ENCODE assay signal across 8 cellular contexts in the genomic region with DNA sequence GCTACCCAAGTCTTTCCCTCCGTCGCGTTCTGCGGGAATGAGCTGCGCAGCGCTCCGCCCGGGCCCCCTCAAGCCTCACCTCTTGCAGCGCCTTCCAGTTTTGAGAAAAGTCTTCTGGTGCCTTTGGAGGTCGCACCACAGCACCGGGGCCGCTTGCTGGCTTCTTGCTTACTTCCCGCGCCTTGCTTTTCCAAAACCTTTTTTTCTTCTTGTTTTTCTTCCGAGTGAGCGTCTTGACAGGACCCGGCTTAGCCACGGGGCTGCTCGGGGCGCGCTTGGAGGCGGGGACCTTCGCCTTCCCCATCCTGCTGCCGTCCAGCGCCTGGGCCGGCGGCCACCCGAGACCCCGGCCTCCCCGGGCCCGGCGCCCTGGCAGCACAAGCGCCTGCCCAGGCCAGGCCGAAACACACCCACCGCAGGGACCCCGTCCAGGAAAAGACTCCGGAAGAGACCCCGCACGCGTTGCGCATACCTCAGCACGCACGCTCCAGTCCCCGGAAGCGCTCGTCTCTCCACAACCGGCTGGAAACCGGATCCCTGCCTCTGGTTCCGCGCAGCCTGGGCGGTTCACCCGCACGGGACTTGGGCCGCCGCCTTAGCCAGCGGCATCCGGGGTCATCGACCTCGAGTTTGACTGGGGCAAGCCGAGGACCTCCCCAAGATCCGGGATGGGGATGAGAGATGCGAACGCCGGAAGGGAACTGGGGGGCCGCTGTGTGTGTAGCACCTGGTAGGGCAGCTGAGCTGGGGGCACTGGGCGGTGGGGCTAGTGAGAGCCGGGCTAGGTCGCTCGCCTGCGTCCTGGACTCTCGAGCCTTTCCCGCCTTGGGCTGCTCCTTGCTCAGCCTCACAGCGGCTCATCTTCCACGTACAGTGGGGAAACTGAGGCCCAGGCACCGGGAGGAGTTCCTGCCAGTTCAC. TPM values are rescaled to one million over a fixed set of nuclear protein-coding genes. Genes with fewer than 3 reads are reported as not detected.
DNase-seq lines count a peak whose midpoint lies in the region; ATAC-seq and TF ChIP-seq lines count a peak whose summit lies in the region.

A gene with protein sequence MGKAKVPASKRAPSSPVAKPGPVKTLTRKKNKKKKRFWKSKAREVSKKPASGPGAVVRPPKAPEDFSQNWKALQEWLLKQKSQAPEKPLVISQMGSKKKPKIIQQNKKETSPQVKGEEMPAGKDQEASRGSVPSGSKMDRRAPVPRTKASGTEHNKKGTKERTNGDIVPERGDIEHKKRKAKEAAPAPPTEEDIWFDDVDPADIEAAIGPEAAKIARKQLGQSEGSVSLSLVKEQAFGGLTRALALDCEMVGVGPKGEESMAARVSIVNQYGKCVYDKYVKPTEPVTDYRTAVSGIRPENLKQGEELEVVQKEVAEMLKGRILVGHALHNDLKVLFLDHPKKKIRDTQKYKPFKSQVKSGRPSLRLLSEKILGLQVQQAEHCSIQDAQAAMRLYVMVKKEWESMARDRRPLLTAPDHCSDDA (minus strand): TSS at position 470 of the 921 bp plus-strand sequence. CDS start 166 bp downstream, at position 304.

- peak within 1 kb of the TSS; percentile 84 for H3K4me3 ChIP-seq in ACC112 (ENCODE audit: low read depth, low read length)
- H3K4me3 ChIP-seq in kidney epithelial cell (ENCODE audit: low read depth, low read length): peak within 1 kb of the TSS; percentile 68

- H3K27me3 ChIP-seq in ACC112 (ENCODE audit: insufficient read depth, low read length) (no peaks in the 10 kb centered on the region), kidney epithelial cell (ENCODE audit: control insufficient read depth, insufficient read depth, low read length) (no peaks in the 10 kb centered on the region)

- ATAC-seq in GM18858 (IDR thresholded peaks at IDR 0.05; ENCODE audit: unreplicated experiment) (peak; percentile 46), HG03097 (IDR thresholded peaks at IDR 0.05; ENCODE audit: low FRiP score, unreplicated experiment) (peak; percentile 64)
- ATAC-seq in activated CD4-positive, CD25-positive, alpha-beta regulatory T cell treated with anti-CD3 and anti-CD28 coated beads, Interleukin-2, amount 50 U/mL, for 24 hours: peak; percentile 88 to 89
- peak; percentile 75 for ATAC-seq in central memory CD8-positive, alpha-beta T cell (replicated peaks; ENCODE audit: extremely low read depth, poor library complexity, severe bottlenecking)

- peak within 1 kb of the TSS; percentile 79 for H2AFZ ChIP-seq in ACC112 (ENCODE audit: low read length, unreplicated experiment)

- no peak for TF ChIP-seq CTCF in kidney epithelial cell (IDR thresholded peaks at IDR 0.05; ENCODE audit: insufficient read depth, low read length, poor library complexity, severe bottlenecking)

- peak within 1 kb of the TSS; percentile 61 for H3K27ac ChIP-seq in ACC112 (ENCODE audit: low read depth, low read length)

- peak within 1 kb of the TSS; percentile 86 for H3K4me3 Mint-ChIP-seq in central memory CD8-positive, alpha-beta T cell

- H3K36me3 Mint-ChIP-seq in central memory CD8-positive, alpha-beta T cell (ENCODE audit: insufficient read depth): peaks cover 19% of the 10 kb centered on the region

- DNase-seq in NCI-H345 treated with DMSO at 0.1 percent for 48 hours (lab: John Stamatoyannopoulos, UW; ENCODE audit: unreplicated experiment): peak; percentile 75
- peak; percentile 81 to 84 for DNase-seq in central memory CD8-positive, alpha-beta T cell (ENCODE audit: low spot score in 2 of 2)
- peak; percentile 41 for DNase-seq in kidney epithelial cell (ENCODE audit: low read depth)
- peak; percentile 93 for DNase-seq in stimulated activated CD4-positive, alpha-beta T cell treated with anti-CD3 and anti-CD28 coated beads, Interleukin-15, amount 100 ng/mL, for 24 hours

- peaks cover 12% of the 10 kb centered on the region for H3K4me1 ChIP-seq in ACC112 (ENCODE audit: control insufficient read depth, insufficient read depth, low read length, unreplicated experiment)

- no peaks in the 10 kb centered on the region for H3K9me3 Mint-ChIP-seq in central memory CD8-positive, alpha-beta T cell

- H3K4me1 Mint-ChIP-seq in central memory CD8-positive, alpha-beta T cell: peaks cover 57% of the 10 kb centered on the region

- H3K27me3 Mint-ChIP-seq in central memory CD8-positive, alpha-beta T cell: no peaks in the 10 kb centered on the region

- peaks cover 40% of the 10 kb centered on the region for H3K79me2 ChIP-seq in ACC112 (ENCODE audit: control insufficient read depth, insufficient read depth, low read length, unreplicated experiment)

- peak within 1 kb of the TSS; percentile 87 for H3K27ac Mint-ChIP-seq in central memory CD8-positive, alpha-beta T cell (ENCODE audit: low read depth)

- H3K36me3 ChIP-seq in ACC112 (ENCODE audit: insufficient read depth, low read length) (peaks cover 2% of the 10 kb centered on the region; the same call in 1 of the 2 replicates), kidney epithelial cell (ENCODE audit: control insufficient read depth, insufficient read depth, low read length) (no peaks in the 10 kb centered on the region)

RNA-seq across cellular contexts. Expression of the gene that starts here (rescaled TPM):
- 21.9 and 23.1 TPM in 2 replicates for total RNA-seq in kidney epithelial cell

Comparison
In these comparisons a context has a peak if more than half of its experiments do, and no peak if none do; other contexts are left out.
1. Peak in every context shown above with its lines: DNase-seq, ATAC-seq, H3K4me3 ChIP-seq and H3K27ac ChIP-seq.
2. DNase-seq: peak in every context shown above with its lines; median percentile 93 in stimulated activated CD4-positive, alpha-beta T cell treated with anti-CD3 and anti-CD28 coated beads, Interleukin-15, amount 100 ng/mL, for 24 hours; 82 in central memory CD8-positive, alpha-beta T cell; 75 in NCI-H345 treated with DMSO at 0.1 percent for 48 hours; 41 in kidney epithelial cell.